8 cellular contexts compared by ENCODE assay signal in the genomic region with DNA sequence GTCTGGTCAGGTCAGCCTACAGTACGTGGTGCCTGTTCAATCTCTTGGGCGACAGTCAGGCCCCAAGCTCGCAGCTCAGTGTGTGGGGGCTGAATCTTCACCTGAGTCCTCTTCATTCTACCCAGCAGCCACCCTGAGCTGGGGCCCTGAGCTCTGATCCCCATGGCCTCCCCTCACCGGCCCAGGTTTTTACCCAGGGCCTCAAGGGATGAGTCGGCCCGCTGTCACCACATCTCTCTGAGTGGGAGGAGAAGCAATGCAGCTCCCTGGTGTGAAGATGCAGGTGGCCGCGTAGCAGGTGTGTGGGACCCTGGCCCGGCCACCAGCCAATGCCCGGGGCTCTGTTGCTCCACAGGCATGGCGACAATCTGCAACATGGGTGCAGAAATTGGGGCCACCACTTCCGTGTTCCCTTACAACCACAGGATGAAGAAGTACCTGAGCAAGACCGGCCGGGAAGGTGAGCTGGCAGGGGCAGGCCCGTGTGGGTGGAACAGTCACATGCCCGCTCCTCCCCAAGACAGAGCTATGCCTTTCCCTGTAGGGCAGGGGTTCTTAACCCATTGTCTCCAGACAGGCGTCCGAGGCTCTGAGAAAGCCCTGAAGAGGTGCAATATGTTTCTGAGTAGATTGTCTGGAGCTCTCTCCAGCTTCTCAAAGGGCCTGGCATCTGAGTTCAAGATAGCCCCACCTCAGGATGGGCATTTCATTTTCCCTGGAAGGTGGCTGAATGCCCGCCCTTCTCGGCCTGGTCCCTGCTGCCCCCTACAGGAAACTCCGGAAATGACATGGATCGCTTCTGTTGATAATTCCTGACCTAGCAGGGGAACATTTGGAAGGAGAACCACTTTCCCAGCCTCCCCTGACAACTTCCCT. TPM values are rescaled to one million over a fixed set of nuclear protein-coding genes. Genes with fewer than 3 reads are reported as not detected.
DNase-seq lines count a peak whose midpoint lies in the region; TF ChIP-seq lines count a peak whose summit lies in the region.

No MANE protein-coding gene starts in this region.

- POLR2A ChIA-PET in RWPE1 (lab: Yijun Ruan, JAX; ENCODE audit: low non-redundant PET) = interaction anchor here (0.9 kb wide), 1 partner anchor 71 kb away, joined by 3 read pairs; a partner anchor contains a TSS

- CTCF ChIA-PET in RWPE1 (lab: Yijun Ruan, JAX) = interaction anchor here (0.5 to 2.6 kb wide), 7 partner anchors 69 to 233 kb away, joined by 3 to 22 read pairs (median 3); no protein-coding TSS in a partner anchor

- H3K4me1 Mint-ChIP-seq in immature natural killer cell = peaks cover 0 to under 1% of the 10 kb centered on the region in 2 donors

- peaks cover 0 to 7% (median 4%) of the 10 kb centered on the region in 3 donors for H3K27me3 Mint-ChIP-seq in immature natural killer cell (ENCODE audit: low read depth in 3 of 3)

- no peaks in the 10 kb centered on the region for H3K9me3 Mint-ChIP-seq in immature natural killer cell

- peak; percentile 95 for TF ChIP-seq CTCF in C4-2B (conservative IDR thresholded peaks at IDR 0.05)
- peak; percentile 86 for TF ChIP-seq CTCF in RWPE1 (conservative IDR thresholded peaks at IDR 0.05; ENCODE audit: low read depth)

- in situ Hi-C loops in T47D (cut with HindIII; ENCODE audit: low pct_unique_long_range_greater_than_20kb, low sequenced_read_pairs) = no loop called here

- no peak overlapping the region for H3K4me3 Mint-ChIP-seq in immature natural killer cell

- DNase-seq in HCEC 1CT (peak; percentile 26), RWPE1 (ENCODE audit: low spot score) (peak; percentile 52), T47D (ENCODE audit: low read depth in 1 of 2, low spot score in 1 of 2) (peak; percentile 36 to 66), immature natural killer cell (peak; percentile 16 to 34 (median 17)), NCI-H187 treated with DMSO at 0.1 percent for 48 hours (lab: John Stamatoyannopoulos, UW) (no peak), OCI-M2 (lab: John Stamatoyannopoulos, UW; ENCODE audit: unreplicated experiment) (no peak)
- peak; percentile 40 for DNase-seq in stimulated activated CD4-positive, alpha-beta T cell treated with anti-CD3 and anti-CD28 coated beads, Interleukin-12 subunit alpha, Interleukin-12 subunit beta, amount 100 ng/mL, for 4 hours

- no peak overlapping the region for H3K27ac Mint-ChIP-seq in immature natural killer cell

- no peak overlapping the region; the same call in 1 of the 2 replicates for H3K27ac ChIP-seq in C4-2B
- peak overlapping the region; percentile 79 for H3K27ac ChIP-seq in RWPE1

- H3K36me3 Mint-ChIP-seq in immature natural killer cell = peaks cover 0 to 14% (median 6%) of the 10 kb centered on the region in 3 donors

RNA-seq across cellular contexts. Expression of a gene that starts 26.9 kb away (rescaled TPM):
- polyA plus RNA-seq in immature natural killer cell = 10 to 100 TPM in 2 of 3 donors, 1 to 10 TPM in 1; 9.2 to 15.4 (median 15.0) TPM

RNA-seq across cellular contexts. Expression of a gene that starts 43.4 kb away (rescaled TPM):
- not detected for polyA plus RNA-seq in immature natural killer cell

RNA-seq across cellular contexts. Expression of a gene that starts 48.5 kb away (rescaled TPM):
- 100 to 1,000 TPM in 2 of 3 donors, 10 to 100 TPM in 1; 77.1 to 115 (median 111) TPM for polyA plus RNA-seq in immature natural killer cell

RNA-seq across cellular contexts. Expression of a gene that starts 48.9 kb away (rescaled TPM):
- 10 to 100 TPM; 26.4 to 31.0 (median 29.9) TPM for polyA plus RNA-seq in immature natural killer cell

Comparison
In these comparisons a context has a peak if more than half of its experiments do, and no peak if none do; other contexts are left out.
1. DNase-seq: peak in HCEC 1CT (single experiment), RWPE1 (single experiment), T47D (2 of 2), immature natural killer cell (3 of 3) and stimulated activated CD4-positive, alpha-beta T cell treated with anti-CD3 and anti-CD28 coated beads, Interleukin-12 subunit alpha, Interleukin-12 subunit beta, amount 100 ng/mL, for 4 hours (single experiment); none in NCI-H187 treated with DMSO at 0.1 percent for 48 hours (single experiment) and OCI-M2 (single experiment).